Comparison of ENCODE assay signal across 8 cellular contexts in the genomic region with DNA sequence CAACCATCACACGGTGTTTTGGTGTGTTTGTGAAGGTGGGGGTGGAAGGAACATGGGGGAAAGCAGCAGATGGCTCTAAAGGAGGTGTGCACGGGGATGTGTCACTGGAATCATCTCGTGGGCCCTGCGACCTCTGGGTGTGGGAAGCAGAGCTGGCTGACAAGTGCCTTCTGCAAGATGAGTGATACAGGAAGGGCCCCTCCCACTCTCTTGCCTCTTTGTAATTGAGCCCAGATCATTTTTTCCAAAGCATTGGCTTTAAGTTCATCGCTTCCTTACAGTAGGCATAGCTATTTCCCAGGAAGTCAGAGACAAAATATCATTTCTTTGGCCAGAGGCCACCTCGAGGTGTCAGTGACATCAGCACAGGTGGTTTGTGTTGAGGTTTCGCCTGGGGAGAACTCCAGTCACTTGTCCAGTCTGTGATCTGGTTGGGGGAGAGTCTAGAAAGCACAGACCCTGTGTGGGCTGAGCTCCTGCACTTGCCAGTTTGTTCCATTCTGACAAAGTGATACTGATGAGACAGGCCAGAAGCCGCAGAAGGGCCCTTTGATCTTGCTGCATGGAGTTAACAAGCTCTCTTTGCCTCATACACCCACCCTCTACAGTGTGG. TPM values are rescaled to one million over a fixed set of nuclear protein-coding genes. Genes with fewer than 3 reads are reported as not detected.
DNase-seq lines count a peak whose midpoint lies in the region; ATAC-seq and TF ChIP-seq lines count a peak whose summit lies in the region.

No MANE protein-coding gene starts in this region.

- ATAC-seq in PC-3 = peak; percentile 68
- ATAC-seq in activated T-cell treated with anti-CD3 and anti-CD28 coated beads, Interleukin-2, amount 50 U/mL, for 4 hours = peak; percentile 92 to 93
- ATAC-seq in HG02870 (IDR thresholded peaks at IDR 0.05; ENCODE audit: unreplicated experiment) = no peak
- ATAC-seq in GM18519 (IDR thresholded peaks at IDR 0.05; ENCODE audit: low FRiP score, unreplicated experiment) = no peak

- H3K9me3 ChIP-seq in PC-3 (ENCODE audit: low read length) = no peaks in the 10 kb centered on the region

- DNase-seq in PC-3 (peak; percentile 76), immature natural killer cell (peak; percentile 13 to 18 (median 17)), HuH-7.5 (ENCODE audit: low spot score) (no peak), NCI-H510A (lab: John Stamatoyannopoulos, UW) (no peak)
- peak; percentile 69 for DNase-seq in activated T-cell treated with anti-CD3 and anti-CD28 coated beads, Interleukin-2, amount 50 U/mL, for 4 hours
- DNase-seq in stimulated activated CD8-positive, alpha-beta memory T cell treated with anti-CD3 and anti-CD28 coated beads, Interleukin-4, amount 100 ng/mL, for 48 hours = peak; percentile 83

- H3K9me2 ChIP-seq in PC-3 (replicated peaks; ENCODE audit: low read length) = no peaks in the 10 kb centered on the region

- peaks cover 51% of the 10 kb centered on the region for H3K36me3 Mint-ChIP-seq in activated T-cell treated with anti-CD3 and anti-CD28 coated beads, Interleukin-2, amount 50 U/mL, for 4 hours (ENCODE audit: insufficient read depth)
- peaks cover 23 to 44% (median 36%) of the 10 kb centered on the region in 3 donors for H3K36me3 Mint-ChIP-seq in immature natural killer cell

- peaks cover 24% of the 10 kb centered on the region for H3F3A ChIP-seq in PC-3 (ENCODE audit: low read length, unreplicated experiment)

- TF ChIP-seq CTCF in PC-3 (conservative IDR thresholded peaks at IDR 0.05; ENCODE audit: low read depth, low read length) = no peak

- peaks cover 42% of the 10 kb centered on the region for H3K36me3 ChIP-seq in PC-3 (ENCODE audit: low read depth, low read length)

- H3K4me3 ChIP-seq in PC-3 (ENCODE audit: low read length) = peak overlapping the region; percentile 28; the same call in 1 of the 2 replicates

- CTCF ChIA-PET in PC-3 (lab: Charles Lee) = interaction anchor here (0.6 kb wide), 1 partner anchor 17 kb away, joined by 3 read pairs; no protein-coding TSS in a partner anchor

- peak overlapping the region in 5 of 6 donors; percentile 26 to 83 (median 52) for H3K27ac Mint-ChIP-seq in immature natural killer cell

- TSS peak; percentile 64 for BruUV-seq in PC-3 (replicated peaks; lab: Mats Ljungman, UMichigan)

- H3K4me2 ChIP-seq in PC-3 (ENCODE audit: low read length) = peak overlapping the region; percentile 75

- peaks cover 45% of the 10 kb centered on the region for H3K4me1 Mint-ChIP-seq in activated T-cell treated with anti-CD3 and anti-CD28 coated beads, Interleukin-2, amount 50 U/mL, for 4 hours (ENCODE audit: low read depth)
- peaks cover 20 to 26% of the 10 kb centered on the region in 2 donors for H3K4me1 Mint-ChIP-seq in immature natural killer cell

- H4K20me1 ChIP-seq in PC-3 (ENCODE audit: low read length) = no peaks in the 10 kb centered on the region

- peak overlapping the region; percentile 73 for H3K4me3 Mint-ChIP-seq in activated T-cell treated with anti-CD3 and anti-CD28 coated beads, Interleukin-2, amount 50 U/mL, for 4 hours
- peak overlapping the region in 2 of 5 donors; percentile 18 to 30 for H3K4me3 Mint-ChIP-seq in immature natural killer cell

- no peaks in the 10 kb centered on the region for H3K9me3 Mint-ChIP-seq in activated T-cell treated with anti-CD3 and anti-CD28 coated beads, Interleukin-2, amount 50 U/mL, for 4 hours
- no peaks in the 10 kb centered on the region for H3K9me3 Mint-ChIP-seq in immature natural killer cell

- POLR2A ChIA-PET in PC-3 (lab: Charles Lee; ENCODE audit: unreplicated experiment) = no interaction called here

- H2AFZ ChIP-seq in PC-3 (ENCODE audit: low read length) = no peak overlapping the region

- H3K27me3 ChIP-seq in PC-3 (ENCODE audit: low read length) = no peaks in the 10 kb centered on the region

- H3K9ac ChIP-seq in PC-3 (ENCODE audit: low read length) = peak overlapping the region; percentile 82

- H3K4me1 ChIP-seq in PC-3 (ENCODE audit: insufficient read depth, low read length) = peaks cover 29% of the 10 kb centered on the region

- H3K27ac ChIP-seq in PC-3 (ENCODE audit: low read length) = peak overlapping the region; percentile 99

- intact Hi-C loops in PC-3 (cut with micrococcal nuclease) = loop anchor here (2.0 to 5.0 kb wide), 2 partner anchors 20 to 51 kb away; partner anchors contain the start of gene SNTB2

- no peaks in the 10 kb centered on the region for H3K27me3 Mint-ChIP-seq in activated T-cell treated with anti-CD3 and anti-CD28 coated beads, Interleukin-2, amount 50 U/mL, for 4 hours (ENCODE audit: low read depth)
- no peaks in the 10 kb centered on the region for H3K27me3 Mint-ChIP-seq in immature natural killer cell (ENCODE audit: low read depth in 3 of 3)

- no peaks in the 10 kb centered on the region for H3K79me2 ChIP-seq in PC-3 (ENCODE audit: low read length)

RNA-seq across cellular contexts. Expression of gene SNTB2, which starts 20.6 kb away (rescaled TPM):
- total RNA-seq in PC-3 (2014; rRNA removed) = 40.4 and 62.6 TPM in 2 replicates
- 10 to 100 TPM; 11.7 to 15.5 (median 13.1) TPM for total RNA-seq in activated T-cell treated with anti-CD3 and anti-CD28 coated beads, Interleukin-2, amount 50 U/mL, for 4 hours
- 10 to 100 TPM; 16.7 to 23.1 (median 17.7) TPM for polyA plus RNA-seq in immature natural killer cell

RNA-seq across cellular contexts. Expression of gene UTP4, which starts 33.9 kb away (rescaled TPM):
- total RNA-seq in PC-3 (2014; rRNA removed) = 26.4 and 26.9 TPM in 2 replicates
- 100 to 1,000 TPM; 186 to 204 (median 197) TPM for total RNA-seq in activated T-cell treated with anti-CD3 and anti-CD28 coated beads, Interleukin-2, amount 50 U/mL, for 4 hours
- polyA plus RNA-seq in immature natural killer cell = 10 to 100 TPM; 38.8 to 69.1 (median 50.4) TPM

RNA-seq across cellular contexts. Expression of gene CHTF8, which starts 33.9 kb away (rescaled TPM):
- total RNA-seq in PC-3 (2014; rRNA removed) = 45.9 and 54.7 TPM in 2 replicates
- 100 to 1,000 TPM; 102 to 126 (median 106) TPM for total RNA-seq in activated T-cell treated with anti-CD3 and anti-CD28 coated beads, Interleukin-2, amount 50 U/mL, for 4 hours
- polyA plus RNA-seq in immature natural killer cell = 100 to 1,000 TPM; 134 to 160 (median 150) TPM

Comparison
In these comparisons a context has a peak if more than half of its experiments do, and no peak if none do; other contexts are left out.
1. ATAC-seq: peak in PC-3 (single experiment) and activated T-cell treated with anti-CD3 and anti-CD28 coated beads, Interleukin-2, amount 50 U/mL, for 4 hours (2 of 2); none in HG02870 (single experiment) and GM18519 (single experiment).
2. DNase-seq: peak in PC-3 (single experiment), activated T-cell treated with anti-CD3 and anti-CD28 coated beads, Interleukin-2, amount 50 U/mL, for 4 hours (single experiment), immature natural killer cell (3 of 3) and stimulated activated CD8-positive, alpha-beta memory T cell treated with anti-CD3 and anti-CD28 coated beads, Interleukin-4, amount 100 ng/mL, for 48 hours (single experiment); none in HuH-7.5 (single experiment) and NCI-H510A (single experiment).